ENCODE assay signal across 15 cellular contexts in the genomic region with DNA sequence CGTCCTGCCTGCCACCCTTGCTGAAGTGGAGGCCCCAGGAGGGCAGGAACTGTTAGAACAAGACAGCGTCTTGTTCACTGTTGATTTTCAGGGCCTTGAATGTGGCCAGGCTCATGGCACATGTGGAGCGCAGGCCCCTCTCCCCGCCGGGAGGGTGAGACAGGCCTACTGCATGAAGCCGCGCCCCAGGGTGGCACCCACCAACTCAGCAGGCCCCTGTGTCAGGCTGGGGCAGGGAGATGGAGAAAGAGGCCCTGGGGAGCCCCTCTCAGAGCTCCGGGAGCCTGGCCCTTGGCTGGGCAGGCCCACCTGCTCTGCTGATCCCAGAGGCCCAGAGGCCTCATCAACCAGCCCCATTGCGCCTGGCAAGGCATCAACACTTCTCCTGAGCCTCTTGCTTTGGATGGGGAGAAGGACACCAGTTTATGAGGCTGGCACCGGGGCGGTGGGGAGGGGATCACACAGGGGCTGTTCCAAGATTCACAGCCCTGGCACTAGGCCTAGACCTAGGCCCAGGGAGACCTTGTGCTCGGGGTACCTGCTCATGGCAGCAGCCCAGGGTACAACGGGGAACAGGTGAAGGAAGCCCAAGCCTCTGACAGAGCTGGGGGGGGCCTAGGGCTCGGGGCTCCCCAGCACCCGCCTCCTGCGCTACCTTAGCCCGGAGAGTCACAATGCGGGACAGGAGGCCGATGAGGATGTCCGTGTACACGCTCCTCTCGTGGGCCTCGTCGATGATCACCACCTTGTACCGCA. TPM values are rescaled to one million over a fixed set of nuclear protein-coding genes. Genes with fewer than 3 reads are reported as not detected.
DNase-seq lines count a peak whose midpoint lies in the region; ATAC-seq and TF ChIP-seq lines count a peak whose summit lies in the region.
"Had no signal": no experiment of that assay in that cellular context is flagged by ENCODE, and none has a peak within 500 bp of the region (broad histone marks: within the 10 kb centered on the region; RNA-seq: fewer than 3 reads in every experiment).

No MANE protein-coding gene starts in this region.

- TF ChIP-seq POLR2A in heart left ventricle (IDR thresholded peaks at IDR 0.05) = no peak
- TF ChIP-seq POLR2A in IMR-90 (IDR thresholded peaks at IDR 0.05; ENCODE audit: low read depth, low read length) = no peak
- TF ChIP-seq POLR2A in upper lobe of left lung (IDR thresholded peaks at IDR 0.05) = no peak

- no peak overlapping the region for H4K5ac ChIP-seq in IMR-90 (ENCODE audit: low read depth, low read length)

- no peak for TF ChIP-seq RAD21 in IMR-90 (IDR thresholded peaks at IDR 0.05; ENCODE audit: low read length)

- H3K9me3 ChIP-seq in right cardiac atrium (ENCODE audit: control insufficient read depth, low read length) (no peaks in the 10 kb centered on the region), heart left ventricle (no peaks in the 10 kb centered on the region), IMR-90 (ENCODE audit: control insufficient read depth, insufficient read depth, low read length) (no peaks in the 10 kb centered on the region), upper lobe of left lung (no peaks in the 10 kb centered on the region)
- H3K9me3 ChIP-seq: BE2C, Caco-2 had no signal

- H3K56ac ChIP-seq in IMR-90 (ENCODE audit: extremely low read depth, insufficient read depth, low read length) = no peak overlapping the region

- no peak overlapping the region for H3K9ac ChIP-seq in IMR-90 (ENCODE audit: low read depth, low read length)

- no peaks in the 10 kb centered on the region for H3K79me1 ChIP-seq in IMR-90 (ENCODE audit: low read depth in 1 of 2, low read length in 2 of 2)

- no peak overlapping the region for H2AK5ac ChIP-seq in IMR-90 (ENCODE audit: low read depth, low read length)

- H3K4ac ChIP-seq in IMR-90 (ENCODE audit: low read depth, low read length) = no peak overlapping the region

- H3K36me3 ChIP-seq in heart left ventricle (peaks cover 0 to 90% (median 54%) of the 10 kb centered on the region in 9 donors), IMR-90 (ENCODE audit: control insufficient read depth, insufficient read depth, low read length) (peaks cover 59% of the 10 kb centered on the region), upper lobe of left lung (peaks cover 20 to 91% (median 83%) of the 10 kb centered on the region in 4 donors)

- no peak for ATAC-seq in right cardiac atrium
- ATAC-seq in heart left ventricle = no peak
- ATAC-seq in IMR-90 (ENCODE audit: low read depth) = no peak
- ATAC-seq in upper lobe of left lung (ENCODE audit: low FRiP score in 2 of 2) = peak; percentile 9 to 20

- dilution Hi-C loops in IMR-90 (cut with HindIII; ENCODE audit: low sequenced_read_pairs, unreplicated experiment) = no loop called here

- no peak overlapping the region for H3K4me2 ChIP-seq in IMR-90 (ENCODE audit: low read depth, low read length)

- H2BK15ac ChIP-seq in IMR-90 (ENCODE audit: low read depth, low read length) = no peak overlapping the region

- H4K91ac ChIP-seq in IMR-90 (ENCODE audit: insufficient read depth, low read depth, low read length) = no peak overlapping the region

- no peak overlapping the region for H3K14ac ChIP-seq in IMR-90 (replicated peaks; ENCODE audit: low read depth, low read length)

- H2BK20ac ChIP-seq in IMR-90 (ENCODE audit: low read depth, low read length) = no peak overlapping the region

- no peak overlapping the region for H4K8ac ChIP-seq in IMR-90 (ENCODE audit: low read depth in 2 of 2, low read length in 2 of 2)

- no peak overlapping the region for H2BK5ac ChIP-seq in IMR-90 (ENCODE audit: low read depth, low read length, poor library complexity, severe bottlenecking)

- peak overlapping the region; percentile 42 for H2AK9ac ChIP-seq in IMR-90 (replicated peaks; ENCODE audit: low read depth, low read length, poor library complexity)

- H3K27ac ChIP-seq in right cardiac atrium (ENCODE audit: low read length) (no peak overlapping the region), heart left ventricle (no peak overlapping the region), IMR-90 (ENCODE audit: insufficient read depth, low read length) (no peak overlapping the region), coronary artery (no peak overlapping the region), upper lobe of left lung (no peak overlapping the region)
- H3K27ac ChIP-seq: C4-2B had no signal

- no peaks in the 10 kb centered on the region for H4K20me1 ChIP-seq in IMR-90 (ENCODE audit: insufficient read depth, low read length)

- no peak overlapping the region for H3K18ac ChIP-seq in IMR-90 (ENCODE audit: low read depth, low read length)

- DNase-seq in right cardiac atrium = peak in 2 of 3 donors; percentile 32 to 49
- no peak for DNase-seq in heart left ventricle
- DNase-seq in IMR-90 = no peak
- DNase-seq in coronary artery (ENCODE audit: low spot score) = peak; percentile 64
- DNase-seq in upper lobe of left lung = no peak
- DNase-seq in midbrain (lab: John Stamatoyannopoulos, UW) = no peak
- DNase-seq in NCI-H2171 (lab: John Stamatoyannopoulos, UW) = no peak
- DNase-seq: ACHN; BE2C; Caco-2; CD4-positive, alpha-beta T cell; GDM1; GOT3; H9 had no signal

- no peak overlapping the region for H3K4me3 ChIP-seq in right cardiac atrium (ENCODE audit: low read length)
- no peak overlapping the region for H3K4me3 ChIP-seq in heart left ventricle
- no peak overlapping the region for H3K4me3 ChIP-seq in IMR-90 (ENCODE audit: insufficient read depth, low read depth, low read length)
- no peak overlapping the region for H3K4me3 ChIP-seq in coronary artery
- no peak overlapping the region for H3K4me3 ChIP-seq in upper lobe of left lung

- no peak overlapping the region for H3K23ac ChIP-seq in IMR-90 (ENCODE audit: low read depth, low read length)

- WGBS in right cardiac atrium = 92% methylated on average over 25 of the region's 25 CpGs
- WGBS in heart left ventricle, 4 donors = 92 to 96% (median 95%) methylated on average over 18 to 25 of the region's 25 CpGs
- 96% methylated on average over 11 of the region's 25 CpGs; no CpG with 5 or more reads in 1 of the 2 experiments for WGBS in IMR-90 (ENCODE audit: extremely low coverage in 2 of 2, insufficient read length in 1 of 2), 2 experiments
- WGBS in upper lobe of left lung, 2 donors = 98 to 99% methylated on average over 18 to 22 of the region's 25 CpGs

- in situ Hi-C loops in IMR-90 (cut with MboI; ENCODE audit: low sequenced_read_pairs) = no loop called here

- H3K9me1 ChIP-seq in IMR-90 (ENCODE audit: insufficient read depth, low read length) = no peaks in the 10 kb centered on the region

- H3K27me3 ChIP-seq in right cardiac atrium (ENCODE audit: control insufficient read depth, insufficient read depth) (no peaks in the 10 kb centered on the region), heart left ventricle (no peaks in the 10 kb centered on the region), IMR-90 (ENCODE audit: control insufficient read depth, insufficient read depth, low read length) (no peaks in the 10 kb centered on the region), upper lobe of left lung (no peaks in the 10 kb centered on the region)
- H3K27me3 ChIP-seq: BE2C had no signal

- no peak overlapping the region for H2AFZ ChIP-seq in IMR-90 (replicated peaks; ENCODE audit: low read length, poor library complexity)

- CTCF ChIA-PET in IMR-90 (lab: Yijun Ruan, JAX) = no interaction called here

- intact Hi-C loops in right cardiac atrium (cut with DNase I) = no loop called here
- intact Hi-C loops in heart left ventricle (cut with DNase I) = no loop called here
- intact Hi-C loops in IMR-90 (cut with micrococcal nuclease) = no loop called here

- no TSS peak for BruUV-seq in IMR-90 (replicated peaks; lab: Mats Ljungman, UMichigan)

- POLR2A ChIA-PET in IMR-90 (lab: Charles Lee; ENCODE audit: unreplicated experiment) = no interaction called here

- TF ChIP-seq EP300 in upper lobe of left lung (IDR thresholded peaks at IDR 0.05) = no peak

- H3K4me1 ChIP-seq in right cardiac atrium (ENCODE audit: control insufficient read depth, insufficient read depth, low read length) = no peaks in the 10 kb centered on the region
- H3K4me1 ChIP-seq in heart left ventricle = no peaks in the 10 kb centered on the region
- H3K4me1 ChIP-seq in IMR-90 (ENCODE audit: control insufficient read depth, insufficient read depth, low read length) = no peaks in the 10 kb centered on the region
- H3K4me1 ChIP-seq in upper lobe of left lung = no peaks in the 10 kb centered on the region
- H3K4me1 ChIP-seq: BE2C, Caco-2 had no signal

- no peak overlapping the region for H2BK120ac ChIP-seq in IMR-90 (ENCODE audit: low read depth, low read length)

- TF ChIP-seq CTCF in heart left ventricle (IDR thresholded peaks at IDR 0.05) = no peak
- no peak for TF ChIP-seq CTCF in IMR-90 (conservative IDR thresholded peaks at IDR 0.05; ENCODE audit: low read depth, low read length)
- no peak for TF ChIP-seq CTCF in coronary artery (IDR thresholded peaks at IDR 0.05)
- TF ChIP-seq CTCF in upper lobe of left lung (IDR thresholded peaks at IDR 0.05) = no peak

RNA-seq across cellular contexts. Expression of gene DHX37, which starts 18.1 kb away (rescaled TPM):
- total RNA-seq in right cardiac atrium = 1 to 10 TPM; 5.8 to 9.4 (median 7.8) TPM
- 3.9 TPM for polyA plus RNA-seq in right cardiac atrium
- total RNA-seq in heart left ventricle = 10 to 100 TPM in 3 of 9 donors, 1 to 10 TPM in 6; 3.7 to 13.0 (median 7.1) TPM
- 10 to 100 TPM in 1 of 2 donors, 1 to 10 TPM in 1; 3.6 to 18.7 TPM for polyA plus RNA-seq in heart left ventricle
- total RNA-seq in IMR-90 (2012; rRNA removed) = 9.1 and 10.8 TPM in 2 replicates
- 12.7 and 14.2 TPM in 2 replicates for polyA plus RNA-seq in IMR-90 (2012; rRNA removed)
- polyA plus RNA-seq in IMR-90 (2012; cell fraction: cytosol; rRNA removed) = 11.3 and 11.8 TPM in 2 replicates
- polyA plus RNA-seq in IMR-90 (2012; cell fraction: nucleus; rRNA removed; ENCODE audit: low replicate concordance) = 24.7 and 49.4 TPM in 2 replicates
- 10 to 100 TPM in 5 of 6 donors, 1 to 10 TPM in 1; 7.5 to 28.3 (median 18.3) TPM for total RNA-seq in upper lobe of left lung

RNA-seq across cellular contexts. Expression of gene BRI3BP, which starts 22.6 kb away (rescaled TPM):
- total RNA-seq in right cardiac atrium (1 to 10 TPM; 3.8 to 6.1 (median 4.0) TPM), heart left ventricle (1 to 10 TPM; 2.0 to 5.3 (median 3.8) TPM), IMR-90 (2012; rRNA removed) (2.5 and 4.2 TPM in 2 replicates), upper lobe of left lung (1 to 10 TPM; 3.1 to 8.5 (median 6.7) TPM)
- polyA plus RNA-seq in right cardiac atrium (1.4 TPM), heart left ventricle (1 to 10 TPM; 1.1 to 3.5 TPM), IMR-90 (2012; rRNA removed) (2.5 and 2.8 TPM in 2 replicates)
- 1.6 and 2.2 TPM in 2 replicates for polyA plus RNA-seq in IMR-90 (2012; cell fraction: cytosol; rRNA removed)
- 0.62 and 0.73 TPM in 2 replicates for polyA plus RNA-seq in IMR-90 (2012; cell fraction: nucleus; rRNA removed; ENCODE audit: low replicate concordance)

RNA-seq across cellular contexts. Expression of gene UBC, which starts 56.4 kb away (rescaled TPM):
- total RNA-seq in right cardiac atrium (1,000 to 10,000 TPM; 1,045 to 1,141 (median 1,055) TPM), heart left ventricle (1,000 to 10,000 TPM in 8 of 9 donors, 100 to 1,000 TPM in 1; 811 to 2,185 (median 1,239) TPM), IMR-90 (2012; rRNA removed) (2,742 and 4,320 TPM in 2 replicates), upper lobe of left lung (1,000 to 10,000 TPM in 5 of 6 donors, 100 to 1,000 TPM in 1; 649 to 1,729 (median 1,078) TPM)
- polyA plus RNA-seq in right cardiac atrium (1,140 TPM), heart left ventricle (1,000 to 10,000 TPM; 1,238 to 1,403 TPM), IMR-90 (2012; rRNA removed) (2,042 and 2,259 TPM in 2 replicates)
- polyA plus RNA-seq in IMR-90 (2012; cell fraction: cytosol; rRNA removed) = 1,014 and 1,274 TPM in 2 replicates
- 915 and 1,106 TPM in 2 replicates for polyA plus RNA-seq in IMR-90 (2012; cell fraction: nucleus; rRNA removed; ENCODE audit: low replicate concordance)

Comparison
In these comparisons a context has a peak if more than half of its experiments do, and no peak if none do; other contexts are left out.
1. DNase-seq: peak in right cardiac atrium (2 of 3) and coronary artery (single experiment); none in heart left ventricle (0 of 5), IMR-90 (single experiment), upper lobe of left lung (0 of 2), midbrain (single experiment) and NCI-H2171 (single experiment).
2. ATAC-seq: peak in upper lobe of left lung (2 of 2); none in right cardiac atrium (0 of 2), heart left ventricle (0 of 4) and IMR-90 (single experiment).